8 cellular contexts compared by ENCODE assay signal in the genomic region with DNA sequence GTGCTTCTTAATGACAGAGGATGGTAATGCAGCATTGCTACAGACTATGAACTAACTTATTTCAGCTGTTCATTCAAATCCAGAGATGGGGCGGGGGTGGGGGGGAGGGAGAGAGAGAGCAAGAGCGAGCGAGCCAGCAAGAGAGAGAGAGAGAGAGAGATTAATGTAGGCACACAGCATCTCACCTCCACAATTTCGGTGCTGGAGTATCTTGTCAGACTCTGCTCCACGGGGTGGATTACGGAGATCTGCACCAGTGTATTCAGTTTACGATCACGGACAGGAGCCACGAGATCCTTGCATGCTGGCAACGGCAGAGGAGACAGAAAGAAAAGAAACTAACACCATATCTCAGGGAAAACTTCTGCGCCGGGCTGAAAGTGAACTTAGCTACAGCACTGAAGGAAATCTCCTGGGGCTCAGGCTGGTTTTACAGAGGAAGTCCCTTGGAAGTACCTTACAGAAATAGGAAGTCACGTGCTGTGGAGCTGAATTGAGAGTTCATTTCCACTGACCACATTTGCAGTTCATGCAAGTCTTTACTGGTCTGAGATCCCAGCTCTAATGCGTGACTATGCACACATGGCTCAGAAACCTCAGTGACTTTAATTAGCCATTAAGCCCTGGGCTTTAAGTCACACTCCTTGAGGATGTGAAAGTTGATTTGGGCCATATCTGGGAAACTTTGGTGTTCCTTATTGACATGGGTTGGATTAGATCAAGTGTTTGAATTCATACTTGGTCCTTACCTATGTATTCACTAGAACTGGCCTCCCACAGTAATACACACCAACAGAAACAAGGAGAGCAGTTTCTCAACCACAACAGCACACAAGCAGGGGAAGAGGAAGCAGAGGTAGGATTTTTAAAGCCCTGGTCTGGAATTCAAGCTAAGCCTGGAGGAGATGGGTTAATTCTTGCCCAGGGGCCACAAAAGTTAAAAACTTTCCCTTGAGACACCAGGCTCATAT.
DNase-seq lines count a peak whose midpoint lies in the region; ATAC-seq and TF ChIP-seq lines count a peak whose summit lies in the region.

No MANE protein-coding gene starts in this region.

- peak overlapping the region; percentile 61 for H3K9ac ChIP-seq in OCI-LY3 (ENCODE audit: low read length)

- H3K79me2 ChIP-seq in OCI-LY3 (ENCODE audit: low read length): no peaks in the 10 kb centered on the region
- H3K79me2 ChIP-seq in osteoblast (ENCODE audit: insufficient read depth, low read length): peaks cover 25% of the 10 kb centered on the region

- peak; percentile 15 to 39 for DNase-seq in activated T-helper 1 cell treated with anti-CD3 and anti-CD28 coated beads, Interleukin-2, amount 50 U/mL, for 16 hours (ENCODE audit: low read depth in 1 of 2, low spot score in 1 of 2)
- DNase-seq in fibroblast of the aortic adventitia (ENCODE audit: low read depth) (peak; percentile 83), osteoblast (ENCODE audit: insufficient read length, low spot score, missing footprints) (no peak), NCI-H2029 (lab: John Stamatoyannopoulos, UW) (no peak)

- no peaks in the 10 kb centered on the region for H3K27me3 ChIP-seq in OCI-LY3 (ENCODE audit: low read depth, low read length)
- H3K27me3 ChIP-seq in osteoblast (ENCODE audit: insufficient read depth, low read length): no peaks in the 10 kb centered on the region

- H3K36me3 ChIP-seq in OCI-LY3 (replicated peaks; ENCODE audit: low read depth, low read length) (no peaks in the 10 kb centered on the region), osteoblast (ENCODE audit: insufficient read depth, low read length) (no peaks in the 10 kb centered on the region), urinary bladder (ENCODE audit: insufficient read depth) (no peaks in the 10 kb centered on the region)

- H3K9me3 ChIP-seq in OCI-LY3 (ENCODE audit: insufficient read depth, low read length) (no peaks in the 10 kb centered on the region), osteoblast (ENCODE audit: low read depth, low read length) (no peaks in the 10 kb centered on the region)

- H4K20me1 ChIP-seq in OCI-LY3 (ENCODE audit: insufficient read depth, low read length) (no peaks in the 10 kb centered on the region), osteoblast (ENCODE audit: insufficient read depth, low read length) (no peaks in the 10 kb centered on the region)

- TF ChIP-seq CTCF in OCI-LY3 (IDR thresholded peaks at IDR 0.05; ENCODE audit: low read depth, low read length): no peak
- no peak for TF ChIP-seq CTCF in fibroblast of the aortic adventitia (IDR thresholded peaks at IDR 0.05; ENCODE audit: insufficient read depth, low read length)
- TF ChIP-seq CTCF in osteoblast (IDR thresholded peaks at IDR 0.05; ENCODE audit: extremely low read depth, low read depth, low read length): no peak

- 2% methylated on average over 14 of the region's 14 CpGs for WGBS in urinary bladder

- peak overlapping the region; percentile 81 for H3K4me3 ChIP-seq in OCI-LY3 (ENCODE audit: low read length)
- peak overlapping the region; percentile 73 for H3K4me3 ChIP-seq in fibroblast of the aortic adventitia (ENCODE audit: low read depth, low read length)
- H3K4me3 ChIP-seq in osteoblast (ENCODE audit: insufficient read depth, low read length): peak overlapping the region; percentile 70
- H3K4me3 ChIP-seq in urinary bladder (ENCODE audit: low read depth, low read length): peak overlapping the region; percentile 65

- peaks cover 32% of the 10 kb centered on the region for H3K4me1 ChIP-seq in OCI-LY3 (ENCODE audit: low read length)
- H3K4me1 ChIP-seq in osteoblast (ENCODE audit: insufficient read depth, low read length): peaks cover 57% of the 10 kb centered on the region
- peaks cover 2% of the 10 kb centered on the region for H3K4me1 ChIP-seq in urinary bladder (ENCODE audit: insufficient read depth)

- peak overlapping the region; percentile 57 for H3K27ac ChIP-seq in OCI-LY3 (ENCODE audit: low read length)
- H3K27ac ChIP-seq in osteoblast (ENCODE audit: low read depth, low read length): peak overlapping the region; percentile 91
- peak overlapping the region; percentile 68 for H3K27ac ChIP-seq in urinary bladder (ENCODE audit: low read depth)

- ATAC-seq in GM18502 (IDR thresholded peaks at IDR 0.05; ENCODE audit: poor library complexity, unreplicated experiment) (peak; percentile 81), HG02798 (IDR thresholded peaks at IDR 0.05; ENCODE audit: poor library complexity, unreplicated experiment) (peak; percentile 55)

- H3K4me2 ChIP-seq in OCI-LY3 (ENCODE audit: low read length) (peak overlapping the region; percentile 77), osteoblast (ENCODE audit: insufficient read depth, low read length) (peak overlapping the region; percentile 83)

- H2AFZ ChIP-seq in OCI-LY3 (ENCODE audit: low read depth, low read length): peak overlapping the region; percentile 96
- H2AFZ ChIP-seq in osteoblast (ENCODE audit: low read length): peak overlapping the region; percentile 62

Comparison
In these comparisons a context has a peak if more than half of its experiments do, and no peak if none do; other contexts are left out.
1. DNase-seq: peak in activated T-helper 1 cell treated with anti-CD3 and anti-CD28 coated beads, Interleukin-2, amount 50 U/mL, for 16 hours (2 of 2) and fibroblast of the aortic adventitia (single experiment); none in osteoblast (single experiment) and NCI-H2029 (single experiment).
2. Peak in every context shown above with its lines, with median percentiles within 50 percentile points of each other: H3K27ac ChIP-seq and H3K4me3 ChIP-seq.